Comparison of ENCODE assay signal across 21 cellular contexts in the genomic region with DNA sequence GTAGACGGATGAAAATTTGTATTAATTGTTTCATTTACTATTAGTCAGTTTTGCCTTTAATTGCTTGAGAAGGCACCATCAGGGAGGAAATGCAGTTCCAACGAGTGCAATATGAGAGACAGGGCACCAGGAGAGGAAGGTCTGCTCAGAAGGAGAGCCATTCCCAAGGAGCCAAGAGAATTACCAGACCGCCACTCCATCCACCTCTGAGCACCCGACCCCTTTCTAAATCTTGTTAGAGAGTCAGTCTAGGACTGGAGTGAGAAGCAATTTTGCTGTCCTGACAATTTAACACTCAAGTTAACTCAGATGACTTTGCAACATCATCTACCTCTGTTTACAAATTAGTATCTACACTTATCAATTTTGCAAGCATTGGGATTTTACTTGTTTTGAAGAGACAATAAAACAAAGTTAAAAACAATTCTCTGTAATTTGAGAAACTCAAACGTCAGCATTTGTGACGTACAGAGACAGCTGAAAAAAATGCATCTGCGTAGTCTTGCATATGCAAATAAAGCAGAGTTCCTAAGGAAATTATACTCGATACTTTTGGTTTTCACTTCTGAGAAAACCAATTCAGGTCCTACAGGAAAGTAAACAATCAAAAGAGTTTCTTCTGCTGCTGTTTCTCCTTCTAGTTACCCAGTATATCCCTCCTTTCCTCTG.
"Had no signal": no experiment of that assay in that cellular context is flagged by ENCODE, and none has a peak within 500 bp of the region (broad histone marks: within the 10 kb centered on the region; RNA-seq: fewer than 3 reads in every experiment).

No MANE protein-coding gene starts in this region.

- H3K27ac Mint-ChIP-seq: activated CD4-positive, alpha-beta T cell treated with anti-CD3 and anti-CD28 coated beads, Interleukin-2, amount 10 ng/mL, durations not matched to agents 7 days and 5 days; natural killer cell treated with Interleukin-12 subunit alpha and Interleukin-12 subunit beta and Interleukin-15 and Interleukin-18, amount 100 ng/mL, for 72 hours; stimulated activated naive CD8-positive, alpha-beta T cell treated with anti-CD3 and anti-CD28 coated beads, Interleukin-15, amount 100 ng/mL, for 72 hours; T-helper 2 cell treated with Interferon-gamma antibody and Interleukin-4, amounts not matched to agents 5 μg/mL and 100 μg/mL, for 36 hours; type B pancreatic cell had no signal

- H3K36me3 Mint-ChIP-seq: type B pancreatic cell had no signal

- H3K4me1 Mint-ChIP-seq: activated CD4-positive, alpha-beta T cell treated with anti-CD3 and anti-CD28 coated beads, Interleukin-2, amount 10 ng/mL, durations not matched to agents 7 days and 5 days; central memory CD8-positive, alpha-beta T cell; stimulated activated naive CD8-positive, alpha-beta T cell treated with anti-CD3 and anti-CD28 coated beads, Interleukin-15, amount 100 ng/mL, for 72 hours had no signal

- H3K27me3 ChIP-seq: brain microvascular endothelial cell, esophagus squamous epithelium, spleen had no signal

- H3K4me3 Mint-ChIP-seq: activated CD4-positive, alpha-beta T cell treated with anti-CD3 and anti-CD28 coated beads, Interleukin-2, amount 10 ng/mL, durations not matched to agents 7 days and 5 days; central memory CD8-positive, alpha-beta T cell; natural killer cell treated with Interleukin-12 subunit alpha and Interleukin-12 subunit beta and Interleukin-15 and Interleukin-18, amount 100 ng/mL, for 72 hours; stimulated activated naive CD8-positive, alpha-beta T cell treated with anti-CD3 and anti-CD28 coated beads, Interleukin-15, amount 100 ng/mL, for 72 hours; T-helper 2 cell treated with Interferon-gamma antibody and Interleukin-4, amounts not matched to agents 5 μg/mL and 100 μg/mL, for 36 hours; type B pancreatic cell had no signal

- H3K9me3 ChIP-seq: esophagus squamous epithelium, psoas muscle, spleen had no signal

- H3K27ac ChIP-seq: brain microvascular endothelial cell, coronary artery, esophagus squamous epithelium, psoas muscle, spleen had no signal

- H3K9me3 Mint-ChIP-seq: activated CD4-positive, alpha-beta T cell treated with anti-CD3 and anti-CD28 coated beads, Interleukin-2, amount 10 ng/mL, durations not matched to agents 7 days and 5 days; T-helper 2 cell treated with Interferon-gamma antibody and Interleukin-4, amounts not matched to agents 5 μg/mL and 100 μg/mL, for 36 hours; type B pancreatic cell had no signal

- H3K36me3 ChIP-seq: brain microvascular endothelial cell, esophagus squamous epithelium, spleen had no signal

- ATAC-seq: natural killer cell treated with Interleukin-12 subunit alpha and Interleukin-12 subunit beta and Interleukin-15 and Interleukin-18, amount 100 ng/mL, for 72 hours; psoas muscle; sciatic nerve; stimulated activated naive CD8-positive, alpha-beta T cell treated with anti-CD3 and anti-CD28 coated beads, Interleukin-15, amount 100 ng/mL, for 72 hours had no signal

- H3K4me3 ChIP-seq: coronary artery, esophagus squamous epithelium, psoas muscle, spleen had no signal

- H3K27me3 Mint-ChIP-seq: activated CD4-positive, alpha-beta T cell treated with anti-CD3 and anti-CD28 coated beads, Interleukin-2, amount 10 ng/mL, durations not matched to agents 7 days and 5 days; central memory CD8-positive, alpha-beta T cell; natural killer cell treated with Interleukin-12 subunit alpha and Interleukin-12 subunit beta and Interleukin-15 and Interleukin-18, amount 100 ng/mL, for 72 hours; stimulated activated naive CD8-positive, alpha-beta T cell treated with anti-CD3 and anti-CD28 coated beads, Interleukin-15, amount 100 ng/mL, for 72 hours had no signal

- H3K4me1 ChIP-seq: esophagus squamous epithelium, psoas muscle, spleen had no signal

- FAIRE-seq: endothelial cell of umbilical vein had no signal

- DNase-seq: activated CD4-positive, alpha-beta T cell treated with anti-CD3 and anti-CD28 coated beads, Interleukin-2, amount 10 ng/mL, durations not matched to agents 7 days and 5 days; activated CD4-positive, CD25-positive, alpha-beta regulatory T cell; activated CD8-positive, alpha-beta memory T cell treated with anti-CD3 and anti-CD28 coated beads, Interleukin-2, amount 50 U/mL, for 48 hours; activated naive CD4-positive, alpha-beta T cell treated with Interleukin-2 at 50 U/mL for 16 hours; anterior cingulate cortex; brain microvascular endothelial cell; effector CD4-positive, alpha-beta T cell; esophagus squamous epithelium; foreskin fibroblast; glutamatergic neuron; mesendoderm; psoas muscle; spleen; stimulated activated naive CD8-positive, alpha-beta T cell treated with anti-CD3 and anti-CD28 coated beads, Interleukin-15, amount 100 ng/mL, for 72 hours had no signal
